21 cellular contexts compared by ENCODE assay signal in genomic region chr6:101747160-101747559, GRCh38.
"Had no signal": no experiment of that assay in that cellular context is flagged by ENCODE, and none has a peak within 500 bp of the region (broad histone marks: within the 10 kb centered on the region; RNA-seq: fewer than 3 reads in every experiment).

No MANE protein-coding gene starts in this region.

- H3K27me3 ChIP-seq: gastrocnemius medialis, transverse colon, vagina had no signal

- H3K27ac ChIP-seq: gastrocnemius medialis, parathyroid adenoma, skin epidermis, transverse colon, vagina had no signal

- H3K27ac Mint-ChIP-seq: activated B cell treated with CpG ODN at 0.5 μM for 24 hours; activated CD4-positive, alpha-beta T cell treated with anti-CD3 and anti-CD28 coated beads, Interleukin-2, amount 10 ng/mL, durations not matched to agents 24 days and 14 days; activated CD8-positive, alpha-beta T cell treated with anti-CD3 and anti-CD28 coated beads, Interleukin-2, amount 10 ng/mL, durations not matched to agents 7 days and 5 days; activated naive CD8-positive, alpha-beta T cell; dendritic cell treated with granulocyte-macrophage colony-stimulating factor and Interleukin-4, amounts not matched to agents 40 ng/mL and 50 ng/mL, for 4 days; naive thymus-derived CD8-positive, alpha-beta T cell; T-helper 2 cell treated with Interferon-gamma antibody and Interleukin-4, amounts not matched to agents 5 μg/mL and 100 μg/mL, for 36 hours had no signal

- DNase-seq: activated B cell treated with CpG ODN at 0.5 μM for 24 hours; activated CD4-positive, alpha-beta T cell treated with anti-CD3 and anti-CD28 coated beads, Interleukin-2, amount 10 ng/mL, durations not matched to agents 24 days and 14 days; activated CD8-positive, alpha-beta memory T cell treated with anti-CD3 and anti-CD28 coated beads, Interleukin-2, amount 50 U/mL, for 4 hours; activated CD8-positive, alpha-beta T cell treated with anti-CD3 and anti-CD28 coated beads, Interleukin-2, amount 10 ng/mL, durations not matched to agents 7 days and 5 days; activated gamma-delta T cell treated with Interleukin-2 at 50 U/mL for 16 hours; amniotic stem cell; central memory CD4-positive, alpha-beta T cell; effector memory CD4-positive, alpha-beta T cell; gastrocnemius medialis; naive thymus-derived CD8-positive, alpha-beta T cell; retina; stimulated activated CD4-positive, alpha-beta T cell treated with anti-CD3 and anti-CD28 coated beads, Interleukin-15, amount 100 ng/mL, for 24 hours; stimulated activated CD4-positive, alpha-beta T cell treated with anti-CD3 and anti-CD28 coated beads, Interleukin-4, amount 100 ng/mL, for 1 hour; stimulated activated naive CD4-positive, alpha-beta T cell; transverse colon had no signal

- H3K4me3 ChIP-seq: gastrocnemius medialis, skin epidermis, transverse colon, vagina had no signal

- H3K4me1 ChIP-seq: gastrocnemius medialis, parathyroid adenoma, transverse colon, vagina had no signal

- H3K27me3 Mint-ChIP-seq: activated B cell treated with CpG ODN at 0.5 μM for 24 hours; activated CD4-positive, alpha-beta T cell treated with anti-CD3 and anti-CD28 coated beads, Interleukin-2, amount 10 ng/mL, durations not matched to agents 24 days and 14 days; activated naive CD8-positive, alpha-beta T cell; dendritic cell treated with granulocyte-macrophage colony-stimulating factor and Interleukin-4, amounts not matched to agents 40 ng/mL and 50 ng/mL, for 4 days; naive thymus-derived CD8-positive, alpha-beta T cell had no signal

- H3K9me3 ChIP-seq: gastrocnemius medialis, transverse colon, vagina had no signal

- H3K36me3 Mint-ChIP-seq: activated naive CD8-positive, alpha-beta T cell; naive thymus-derived CD8-positive, alpha-beta T cell had no signal

- H3K4me3 Mint-ChIP-seq: activated B cell treated with CpG ODN at 0.5 μM for 24 hours; activated CD4-positive, alpha-beta T cell treated with anti-CD3 and anti-CD28 coated beads, Interleukin-2, amount 10 ng/mL, durations not matched to agents 24 days and 14 days; activated CD8-positive, alpha-beta T cell treated with anti-CD3 and anti-CD28 coated beads, Interleukin-2, amount 10 ng/mL, durations not matched to agents 7 days and 5 days; activated naive CD8-positive, alpha-beta T cell; dendritic cell treated with granulocyte-macrophage colony-stimulating factor and Interleukin-4, amounts not matched to agents 40 ng/mL and 50 ng/mL, for 4 days; naive thymus-derived CD8-positive, alpha-beta T cell; T-helper 2 cell treated with Interferon-gamma antibody and Interleukin-4, amounts not matched to agents 5 μg/mL and 100 μg/mL, for 36 hours had no signal

- ATAC-seq: activated CD8-positive, alpha-beta T cell treated with anti-CD3 and anti-CD28 coated beads, Interleukin-2, amount 10 ng/mL, durations not matched to agents 7 days and 5 days; gastrocnemius medialis; naive thymus-derived CD8-positive, alpha-beta T cell had no signal

- H3K9me3 Mint-ChIP-seq: activated B cell treated with CpG ODN at 0.5 μM for 24 hours; activated CD4-positive, alpha-beta T cell treated with anti-CD3 and anti-CD28 coated beads, Interleukin-2, amount 10 ng/mL, durations not matched to agents 24 days and 14 days had no signal

- H3K36me3 ChIP-seq: gastrocnemius medialis, transverse colon, vagina had no signal

- H3K4me1 Mint-ChIP-seq: activated B cell treated with CpG ODN at 0.5 μM for 24 hours; activated CD4-positive, alpha-beta T cell treated with anti-CD3 and anti-CD28 coated beads, Interleukin-2, amount 10 ng/mL, durations not matched to agents 24 days and 14 days; naive thymus-derived CD8-positive, alpha-beta T cell had no signal
